Comparison of ENCODE assay signal across 7 cellular contexts in genomic region chr14:67943947-67944346, GRCh38.
DNase-seq lines count a peak whose midpoint lies in the region; FAIRE-seq and TF ChIP-seq lines count a peak whose summit lies in the region.

No MANE protein-coding gene starts in this region.

- no peak overlapping the region for H3K4me3 ChIP-seq in GM06990 (replicated peaks; ENCODE audit: low read depth, low read length)
- no peak overlapping the region for H3K4me3 ChIP-seq in SJCRH30

- peak; percentile 99 for FAIRE-seq in islet of Langerhans (lab: Jason Lieb, UNC)

- no peaks in the 10 kb centered on the region for H3K36me3 ChIP-seq in GM06990 (ENCODE audit: control insufficient read depth, insufficient read depth, low read length)
- no peaks in the 10 kb centered on the region for H3K36me3 ChIP-seq in SJCRH30

- DNase-seq in GM06990 (ENCODE audit: extremely low read depth, insufficient read length) (peak; percentile 21), NAMALWA (ENCODE audit: low spot score) (peak; percentile 74), SJCRH30 (peak; percentile 92 to 93), brain pericyte (ENCODE audit: low read depth, low spot score) (peak; percentile 80), occipital lobe (lab: John Stamatoyannopoulos, UW) (no peak)
- peak; percentile 3 to 9 for DNase-seq in stimulated activated CD4-positive, alpha-beta T cell treated with anti-CD3 and anti-CD28 coated beads, Interleukin-1b, Interleukin-23, amount 100 ng/mL, for 1 hour (ENCODE audit: low read depth in 2 of 2)

- peaks cover 36% of the 10 kb centered on the region for H3K4me1 ChIP-seq in SJCRH30

- H3K27me3 ChIP-seq in GM06990 (replicated peaks; ENCODE audit: control insufficient read depth, insufficient read depth, low read length): no peaks in the 10 kb centered on the region
- H3K27me3 ChIP-seq in SJCRH30: no peaks in the 10 kb centered on the region

- H3K9me3 ChIP-seq in SJCRH30 (replicated peaks): no peaks in the 10 kb centered on the region

- TF ChIP-seq CTCF in GM06990 (IDR thresholded peaks at IDR 0.05; ENCODE audit: insufficient read depth, low read length, poor library complexity, severe bottlenecking): peak; percentile 62

- H3K27ac ChIP-seq in SJCRH30: peak overlapping the region; percentile 63
